1 cellular context compared by ENCODE assay signal in genomic region chr1:61052393-61053280, GRCh38.
TF ChIP-seq lines count a peak whose summit lies in the region.

No MANE protein-coding gene starts in this region.

TF ChIP-seq in K562, 482 proteins besides CTCF, POLR2A, EP300 and RAD21 (continued from another document and continues in another):
- TF ChIP-seq E2F5 (CRISPR knock-in tag; IDR thresholded peaks at IDR 0.05) (no peak), MAFF (IDR thresholded peaks at IDR 0.05; ENCODE audit: low read length) (peak; percentile 80), HLTF (IDR thresholded peaks at IDR 0.05) (no peak), ZNF584 (CRISPR knock-in tag; IDR thresholded peaks at IDR 0.05; ENCODE audit: low read depth) (no peak), U2AF2 (optimal IDR thresholded peaks at IDR 0.05; ENCODE audit: low read depth, low read length) (no peak), SRSF1 (IDR thresholded peaks at IDR 0.05; ENCODE audit: low read depth, low read length) (no peak), TRIM28 (IDR thresholded peaks at IDR 0.05) (no peak), CEBPB (tag; IDR thresholded peaks at IDR 0.05) (no peak), ZKSCAN8 (CRISPR knock-in tag; IDR thresholded peaks at IDR 0.05) (0 out of 2 replicates have a peak, but pooled peaks have one; percentile 39), ZBTB11 (CRISPR knock-in tag; IDR thresholded peaks at IDR 0.05) (no peak), MCM7 (IDR thresholded peaks at IDR 0.05) (no peak), RERE (CRISPR knock-in tag; IDR thresholded peaks at IDR 0.05; ENCODE audit: borderline replicate concordance) (no peak), SP1 (CRISPR knock-in tag; IDR thresholded peaks at IDR 0.05) (no peak), KAT2B (IDR thresholded peaks at IDR 0.05; ENCODE audit: low read depth, low read length) (no peak), TFAP4 (CRISPR knock-in tag; IDR thresholded peaks at IDR 0.05; ENCODE audit: borderline replicate concordance) (no peak), MXI1 (IDR thresholded peaks at IDR 0.05; ENCODE audit: low read depth, low read length) (no peak), NR2C1 (IDR thresholded peaks at IDR 0.05) (no peak), NR2C1 (tag; IDR thresholded peaks at IDR 0.05) (0 out of 2 replicates have a peak, but pooled peaks have one; percentile 2), JUNB (CRISPR knock-in tag; conservative IDR thresholded peaks at IDR 0.05) (no peak), NONO (IDR thresholded peaks at IDR 0.05; ENCODE audit: low read depth in 2 of 2, low read length in 1 of 2) (no peak), BCOR (IDR thresholded peaks at IDR 0.05) (no peak), SMARCC2 (IDR thresholded peaks at IDR 0.05; ENCODE audit: low read depth) (no peak), NCOA2 (IDR thresholded peaks at IDR 0.05; ENCODE audit: partially characterized antibody in 2 of 2) (no peak), HMG20A (CRISPR knock-in tag; conservative IDR thresholded peaks at IDR 0.05) (no peak), KDM1A (IDR thresholded peaks at IDR 0.05) (no peak), BRCA1 (IDR thresholded peaks at IDR 0.05) (no peak), BRCA1 (CRISPR knock-in tag; IDR thresholded peaks at IDR 0.05) (no peak), KAT7 (CRISPR knock-in tag; IDR thresholded peaks at IDR 0.05; ENCODE audit: borderline replicate concordance) (no peak), CBX1 (IDR thresholded peaks at IDR 0.05; ENCODE audit: low read depth) (no peak), SNAPC5 (CRISPR knock-in tag; IDR thresholded peaks at IDR 0.05) (no peak), ZBTB1 (CRISPR knock-in tag; IDR thresholded peaks at IDR 0.05; ENCODE audit: borderline replicate concordance, low read depth) (no peak), ZNF696 (CRISPR knock-in tag; conservative IDR thresholded peaks at IDR 0.05) (no peak), TSC22D4 (tag; IDR thresholded peaks at IDR 0.05) (no peak), PHF21A (IDR thresholded peaks at IDR 0.05; ENCODE audit: borderline replicate concordance, low read depth) (no peak), ZFP91 (CRISPR knock-in tag; IDR thresholded peaks at IDR 0.05) (no peak)
- TF ChIP-seq, protein P1, sequence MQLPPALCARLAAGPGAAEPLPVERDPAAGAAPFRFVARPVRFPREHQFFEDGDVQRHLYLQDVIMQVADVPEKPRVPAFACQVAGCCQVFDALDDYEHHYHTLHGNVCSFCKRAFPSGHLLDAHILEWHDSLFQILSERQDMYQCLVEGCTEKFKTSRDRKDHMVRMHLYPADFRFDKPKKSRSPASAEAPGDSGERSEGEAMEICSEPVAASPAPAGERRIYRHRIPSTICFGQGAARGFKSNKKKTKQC (CRISPR knock-in tag; IDR thresholded peaks at IDR 0.05) = no peak
- TF ChIP-seq, protein P2, sequence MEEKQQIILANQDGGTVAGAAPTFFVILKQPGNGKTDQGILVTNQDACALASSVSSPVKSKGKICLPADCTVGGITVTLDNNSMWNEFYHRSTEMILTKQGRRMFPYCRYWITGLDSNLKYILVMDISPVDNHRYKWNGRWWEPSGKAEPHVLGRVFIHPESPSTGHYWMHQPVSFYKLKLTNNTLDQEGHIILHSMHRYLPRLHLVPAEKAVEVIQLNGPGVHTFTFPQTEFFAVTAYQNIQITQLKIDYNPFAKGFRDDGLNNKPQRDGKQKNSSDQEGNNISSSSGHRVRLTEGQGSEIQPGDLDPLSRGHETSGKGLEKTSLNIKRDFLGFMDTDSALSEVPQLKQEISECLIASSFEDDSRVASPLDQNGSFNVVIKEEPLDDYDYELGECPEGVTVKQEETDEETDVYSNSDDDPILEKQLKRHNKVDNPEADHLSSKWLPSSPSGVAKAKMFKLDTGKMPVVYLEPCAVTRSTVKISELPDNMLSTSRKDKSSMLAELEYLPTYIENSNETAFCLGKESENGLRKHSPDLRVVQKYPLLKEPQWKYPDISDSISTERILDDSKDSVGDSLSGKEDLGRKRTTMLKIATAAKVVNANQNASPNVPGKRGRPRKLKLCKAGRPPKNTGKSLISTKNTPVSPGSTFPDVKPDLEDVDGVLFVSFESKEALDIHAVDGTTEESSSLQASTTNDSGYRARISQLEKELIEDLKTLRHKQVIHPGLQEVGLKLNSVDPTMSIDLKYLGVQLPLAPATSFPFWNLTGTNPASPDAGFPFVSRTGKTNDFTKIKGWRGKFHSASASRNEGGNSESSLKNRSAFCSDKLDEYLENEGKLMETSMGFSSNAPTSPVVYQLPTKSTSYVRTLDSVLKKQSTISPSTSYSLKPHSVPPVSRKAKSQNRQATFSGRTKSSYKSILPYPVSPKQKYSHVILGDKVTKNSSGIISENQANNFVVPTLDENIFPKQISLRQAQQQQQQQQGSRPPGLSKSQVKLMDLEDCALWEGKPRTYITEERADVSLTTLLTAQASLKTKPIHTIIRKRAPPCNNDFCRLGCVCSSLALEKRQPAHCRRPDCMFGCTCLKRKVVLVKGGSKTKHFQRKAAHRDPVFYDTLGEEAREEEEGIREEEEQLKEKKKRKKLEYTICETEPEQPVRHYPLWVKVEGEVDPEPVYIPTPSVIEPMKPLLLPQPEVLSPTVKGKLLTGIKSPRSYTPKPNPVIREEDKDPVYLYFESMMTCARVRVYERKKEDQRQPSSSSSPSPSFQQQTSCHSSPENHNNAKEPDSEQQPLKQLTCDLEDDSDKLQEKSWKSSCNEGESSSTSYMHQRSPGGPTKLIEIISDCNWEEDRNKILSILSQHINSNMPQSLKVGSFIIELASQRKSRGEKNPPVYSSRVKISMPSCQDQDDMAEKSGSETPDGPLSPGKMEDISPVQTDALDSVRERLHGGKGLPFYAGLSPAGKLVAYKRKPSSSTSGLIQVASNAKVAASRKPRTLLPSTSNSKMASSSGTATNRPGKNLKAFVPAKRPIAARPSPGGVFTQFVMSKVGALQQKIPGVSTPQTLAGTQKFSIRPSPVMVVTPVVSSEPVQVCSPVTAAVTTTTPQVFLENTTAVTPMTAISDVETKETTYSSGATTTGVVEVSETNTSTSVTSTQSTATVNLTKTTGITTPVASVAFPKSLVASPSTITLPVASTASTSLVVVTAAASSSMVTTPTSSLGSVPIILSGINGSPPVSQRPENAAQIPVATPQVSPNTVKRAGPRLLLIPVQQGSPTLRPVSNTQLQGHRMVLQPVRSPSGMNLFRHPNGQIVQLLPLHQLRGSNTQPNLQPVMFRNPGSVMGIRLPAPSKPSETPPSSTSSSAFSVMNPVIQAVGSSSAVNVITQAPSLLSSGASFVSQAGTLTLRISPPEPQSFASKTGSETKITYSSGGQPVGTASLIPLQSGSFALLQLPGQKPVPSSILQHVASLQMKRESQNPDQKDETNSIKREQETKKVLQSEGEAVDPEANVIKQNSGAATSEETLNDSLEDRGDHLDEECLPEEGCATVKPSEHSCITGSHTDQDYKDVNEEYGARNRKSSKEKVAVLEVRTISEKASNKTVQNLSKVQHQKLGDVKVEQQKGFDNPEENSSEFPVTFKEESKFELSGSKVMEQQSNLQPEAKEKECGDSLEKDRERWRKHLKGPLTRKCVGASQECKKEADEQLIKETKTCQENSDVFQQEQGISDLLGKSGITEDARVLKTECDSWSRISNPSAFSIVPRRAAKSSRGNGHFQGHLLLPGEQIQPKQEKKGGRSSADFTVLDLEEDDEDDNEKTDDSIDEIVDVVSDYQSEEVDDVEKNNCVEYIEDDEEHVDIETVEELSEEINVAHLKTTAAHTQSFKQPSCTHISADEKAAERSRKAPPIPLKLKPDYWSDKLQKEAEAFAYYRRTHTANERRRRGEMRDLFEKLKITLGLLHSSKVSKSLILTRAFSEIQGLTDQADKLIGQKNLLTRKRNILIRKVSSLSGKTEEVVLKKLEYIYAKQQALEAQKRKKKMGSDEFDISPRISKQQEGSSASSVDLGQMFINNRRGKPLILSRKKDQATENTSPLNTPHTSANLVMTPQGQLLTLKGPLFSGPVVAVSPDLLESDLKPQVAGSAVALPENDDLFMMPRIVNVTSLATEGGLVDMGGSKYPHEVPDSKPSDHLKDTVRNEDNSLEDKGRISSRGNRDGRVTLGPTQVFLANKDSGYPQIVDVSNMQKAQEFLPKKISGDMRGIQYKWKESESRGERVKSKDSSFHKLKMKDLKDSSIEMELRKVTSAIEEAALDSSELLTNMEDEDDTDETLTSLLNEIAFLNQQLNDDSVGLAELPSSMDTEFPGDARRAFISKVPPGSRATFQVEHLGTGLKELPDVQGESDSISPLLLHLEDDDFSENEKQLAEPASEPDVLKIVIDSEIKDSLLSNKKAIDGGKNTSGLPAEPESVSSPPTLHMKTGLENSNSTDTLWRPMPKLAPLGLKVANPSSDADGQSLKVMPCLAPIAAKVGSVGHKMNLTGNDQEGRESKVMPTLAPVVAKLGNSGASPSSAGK (IDR thresholded peaks at IDR 0.05) = peak; percentile 29; the same call in 1 of the 2 replicates
